In the genomic region with DNA sequence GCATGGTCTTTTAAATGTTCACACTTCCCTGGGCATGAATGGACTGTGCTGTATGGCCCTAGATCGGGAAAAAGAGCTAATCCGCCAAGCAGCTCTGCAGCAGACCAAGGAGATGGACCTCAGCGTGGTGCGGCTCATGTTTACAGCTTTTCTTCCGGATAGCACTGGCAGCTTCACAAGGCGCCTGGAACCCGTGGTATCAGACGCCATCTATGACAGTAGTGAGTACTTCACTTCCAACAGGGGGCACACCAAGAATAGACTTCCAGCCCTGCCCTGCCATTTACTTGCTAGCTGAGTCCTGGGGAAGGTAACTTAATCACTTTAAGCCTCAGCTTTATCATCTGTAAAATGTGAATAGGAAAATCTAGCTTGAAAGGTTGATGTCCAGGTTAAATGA, we compare ENCODE assay signal across 13 cellular contexts.
DNase-seq lines count a peak whose midpoint lies in the region; ATAC-seq, FAIRE-seq and TF ChIP-seq lines count a peak whose summit lies in the region.
"Had no signal": no experiment of that assay in that cellular context is flagged by ENCODE, and none has a peak within 500 bp of the region (broad histone marks: within the 10 kb centered on the region; RNA-seq: fewer than 3 reads in every experiment).

No MANE protein-coding gene starts in this region.

- POLR2A ChIA-PET in CD4-positive, alpha-beta memory T cell (lab: Charles Lee; ENCODE audit: partially characterized antibody), result interaction anchor here (0.6 to 2.2 kb wide), 5 partner anchors 10 to 52 kb away, joined by 3 to 6 read pairs (median 5); no protein-coding TSS in a partner anchor
- POLR2A ChIA-PET in HepG2 (lab: Yijun Ruan, JAX), result no interaction called here

- no peak overlapping the region for H3K4me3 ChIP-seq in CD4-positive, alpha-beta memory T cell (ENCODE audit: low read length in 2 of 2)
- no peak overlapping the region for H3K4me3 ChIP-seq in Jurkat, Clone E6-1 (ENCODE audit: low read length)
- H3K4me3 ChIP-seq in astrocyte of the spinal cord (ENCODE audit: low read depth, low read length) (no peak overlapping the region), HepG2 (replicated peaks in 1 of 3; ENCODE audit: insufficient read depth in 1 of 3, low read depth in 2 of 3, low read length in 3 of 3) (no peak overlapping the region)
- H3K4me3 ChIP-seq: tibial nerve had no signal

- no peak for ATAC-seq in HepG2
- no peak for ATAC-seq in activated T-cell treated with anti-CD3 and anti-CD28 coated beads, Interleukin-2, amount 50 U/mL, for 4 hours

- H3K4me1 Mint-ChIP-seq in CD4-positive, alpha-beta memory T cell, result peaks cover 56 to 82% (median 63%) of the 10 kb centered on the region in 4 donors
- peaks cover 63% of the 10 kb centered on the region for H3K4me1 Mint-ChIP-seq in activated T-cell treated with anti-CD3 and anti-CD28 coated beads, Interleukin-2, amount 50 U/mL, for 4 hours (ENCODE audit: low read depth)
- H3K4me1 Mint-ChIP-seq in Calu3 (ENCODE audit: low read depth, unreplicated experiment), result peaks cover 23% of the 10 kb centered on the region

- CTCF ChIA-PET in CD4-positive, alpha-beta memory T cell (lab: Charles Lee; ENCODE audit: partially characterized antibody), result interaction anchor here (0.6 to 3.2 kb wide), 18 partner anchors 9 to 257 kb away, joined by 3 to 24 read pairs (median 4); no protein-coding TSS in a partner anchor
- CTCF ChIA-PET in HepG2 (lab: Yijun Ruan, JAX; ENCODE audit: low intra/inter-chr PET ratio, low total read pairs) (no interaction called here), Calu3 (lab: Charles Lee) (interaction anchor here (1.1 kb wide), 1 partner anchor 9 kb away, joined by 3 read pairs; no protein-coding TSS in a partner anchor)

- no peak overlapping the region for H3K27ac ChIP-seq in CD4-positive, alpha-beta memory T cell (ENCODE audit: low read depth, low read length)
- H3K27ac ChIP-seq in HepG2 (ENCODE audit: extremely low read length, insufficient read depth, low read length), result no peak overlapping the region
- H3K27ac ChIP-seq: tibial nerve had no signal

- H3K79me2 ChIP-seq in HepG2 (ENCODE audit: insufficient read depth, low read length), result no peaks in the 10 kb centered on the region

- H3K36me3 Mint-ChIP-seq in CD4-positive, alpha-beta memory T cell, result peaks cover 52 to 67% of the 10 kb centered on the region in 2 donors
- peaks cover 70% of the 10 kb centered on the region for H3K36me3 Mint-ChIP-seq in activated T-cell treated with anti-CD3 and anti-CD28 coated beads, Interleukin-2, amount 50 U/mL, for 4 hours (ENCODE audit: insufficient read depth)
- H3K36me3 Mint-ChIP-seq in Calu3 (ENCODE audit: insufficient read depth, unreplicated experiment), result peaks cover 7% of the 10 kb centered on the region

- H3K4me3 Mint-ChIP-seq in CD4-positive, alpha-beta memory T cell, result no peak overlapping the region
- no peak overlapping the region for H3K4me3 Mint-ChIP-seq in activated T-cell treated with anti-CD3 and anti-CD28 coated beads, Interleukin-2, amount 50 U/mL, for 4 hours
- H3K4me3 Mint-ChIP-seq in Calu3 (ENCODE audit: low read depth, unreplicated experiment), result no peak overlapping the region
- H3K4me3 Mint-ChIP-seq: T-helper 1 cell treated with Interleukin-12 subunit alpha and Interleukin-12 subunit beta and Interleukin-4 antibody, amounts not matched to agents 30 μg/mL and 1 μg/mL, for 36 hours had no signal

- intact Hi-C loops in CD4-positive, alpha-beta memory T cell (cut with micrococcal nuclease), result loop anchor here (1.0 to 5.0 kb wide), 3 partner anchors 33 to 430 kb away; no protein-coding TSS in a partner anchor
- intact Hi-C loops in HepG2 (cut with micrococcal nuclease; ENCODE audit: unreplicated experiment) (loop anchor here (5.0 kb wide), 1 partner anchor 77 kb away; a partner anchor contains a TSS), Calu3 (cut with micrococcal nuclease; ENCODE audit: unreplicated experiment) (no loop called here)

- TF ChIP-seq CTCF in astrocyte of the spinal cord (IDR thresholded peaks at IDR 0.05; ENCODE audit: low read depth, low read length) (no peak), HepG2 (CRISPR knock-in tag; IDR thresholded peaks at IDR 0.05) (no peak), Calu3 (IDR thresholded peaks at IDR 0.05; ENCODE audit: unreplicated experiment) (no peak)

- H2AFZ ChIP-seq in HepG2 (ENCODE audit: low read length), result no peak overlapping the region

- H3K27me3 ChIP-seq in CD4-positive, alpha-beta memory T cell (ENCODE audit: insufficient read depth, low read length), result no peaks in the 10 kb centered on the region
- H3K27me3 ChIP-seq in HepG2 (ENCODE audit: control insufficient read depth in 1 of 2, insufficient read depth in 2 of 2, low read length in 2 of 2), result no peaks in the 10 kb centered on the region
- H3K27me3 ChIP-seq: tibial nerve had no signal

- H3K9me3 ChIP-seq in CD4-positive, alpha-beta memory T cell (ENCODE audit: control insufficient read depth in 1 of 2, low read length in 2 of 2), result no peaks in the 10 kb centered on the region
- H3K9me3 ChIP-seq in HepG2 (ENCODE audit: low read length), result no peaks in the 10 kb centered on the region
- H3K9me3 ChIP-seq: Caco-2, tibial nerve had no signal

- in situ Hi-C loops in astrocyte of the spinal cord (cut with HindIII; ENCODE audit: low sequenced_read_pairs), result no loop called here
- in situ Hi-C loops in HepG2 (cut with HindIII; ENCODE audit: extremely low pct_ligation_motif_present, low pct_unique_long_range_greater_than_20kb), result no loop called here

- no peaks in the 10 kb centered on the region for H3K9me3 Mint-ChIP-seq in CD4-positive, alpha-beta memory T cell
- no peaks in the 10 kb centered on the region for H3K9me3 Mint-ChIP-seq in activated T-cell treated with anti-CD3 and anti-CD28 coated beads, Interleukin-2, amount 50 U/mL, for 4 hours
- H3K9me3 Mint-ChIP-seq in Calu3 (ENCODE audit: low read depth, unreplicated experiment), result no peaks in the 10 kb centered on the region
- H3K9me3 Mint-ChIP-seq: T-helper 1 cell treated with Interleukin-12 subunit alpha and Interleukin-12 subunit beta and Interleukin-4 antibody, amounts not matched to agents 30 μg/mL and 1 μg/mL, for 36 hours had no signal

- peaks cover 26% of the 10 kb centered on the region for H3K36me3 ChIP-seq in CD4-positive, alpha-beta memory T cell (ENCODE audit: insufficient read depth, low read length)
- peaks cover 6 to 44% of the 10 kb centered on the region in 2 experiments; a peak in 4 of 5 replicates for H3K36me3 ChIP-seq in HepG2 (replicated peaks in 1 of 2; ENCODE audit: control insufficient read depth in 1 of 2, insufficient read depth in 2 of 2, low read length in 2 of 2)

- FAIRE-seq in HepG2 (lab: Jason Lieb, UNC), result no peak

- H3K27me3 Mint-ChIP-seq in CD4-positive, alpha-beta memory T cell, result no peaks in the 10 kb centered on the region
- H3K27me3 Mint-ChIP-seq in activated T-cell treated with anti-CD3 and anti-CD28 coated beads, Interleukin-2, amount 50 U/mL, for 4 hours (ENCODE audit: low read depth), result no peaks in the 10 kb centered on the region
- H3K27me3 Mint-ChIP-seq in Calu3 (ENCODE audit: unreplicated experiment), result no peaks in the 10 kb centered on the region

- no peak for TF ChIP-seq RAD21 in HepG2 (CRISPR knock-in tag; IDR thresholded peaks at IDR 0.05)

- no peaks in the 10 kb centered on the region for H4K20me1 ChIP-seq in HepG2 (ENCODE audit: insufficient read depth, low read length)

- no peak overlapping the region for H3K4me2 ChIP-seq in HepG2 (ENCODE audit: low read depth, low read length)

- H3K27ac Mint-ChIP-seq in CD4-positive, alpha-beta memory T cell, result peak overlapping the region; percentile 31 to 77 (median 66)
- H3K27ac Mint-ChIP-seq in Calu3 (ENCODE audit: unreplicated experiment), result no peak overlapping the region

- no peak overlapping the region for H3K9ac ChIP-seq in HepG2 (ENCODE audit: insufficient read depth, low read depth, low read length)

- TF ChIP-seq EP300 in HepG2 (IDR thresholded peaks at IDR 0.05; ENCODE audit: low read depth in 2 of 2, low read length in 2 of 2), result no peak
- no peak for TF ChIP-seq EP300 in HepG2 (CRISPR knock-in tag; IDR thresholded peaks at IDR 0.05; ENCODE audit: borderline replicate concordance)

- peak in 2 of 5 donors; percentile 22 to 23 for DNase-seq in CD4-positive, alpha-beta memory T cell
- DNase-seq in Jurkat, Clone E6-1 (ENCODE audit: low read depth, low spot score), result peak; percentile 28
- DNase-seq in astrocyte of the spinal cord (ENCODE audit: low read depth, low spot score), result peak; percentile 14
- DNase-seq in HepG2 (ENCODE audit: low spot score), result no peak
- no peak for DNase-seq in H4 (ENCODE audit: low spot score)
- no peak for DNase-seq in SIG-M5 (lab: John Stamatoyannopoulos, UW)
- DNase-seq in activated T-cell treated with anti-CD3 and anti-CD28 coated beads, Interleukin-2, amount 50 U/mL, for 4 hours, result no peak
- DNase-seq in Calu3, result no peak
- DNase-seq: Caco-2, NCI-H1105 treated with DMSO at 0.1 percent for 48 hours, retina had no signal

- WGBS in HepG2 (ENCODE audit: low lambda C conversion rate), result 98% methylated on average over 8 of the region's 8 CpGs

- BruUV-seq in HepG2 (replicated peaks; lab: Mats Ljungman, UMichigan) (no TSS peak), Calu3 (replicated peaks; lab: Mats Ljungman, UMichigan) (no TSS peak)

- TF ChIP-seq POLR2A in HepG2 (IDR thresholded peaks at IDR 0.05; ENCODE audit: insufficient read depth in 1 of 2, low read depth in 2 of 2, low read length in 2 of 2), result no peak

- H3K4me1 ChIP-seq in CD4-positive, alpha-beta memory T cell (ENCODE audit: insufficient read depth, low read length), result peaks cover 42% of the 10 kb centered on the region
- H3K4me1 ChIP-seq in HepG2 (ENCODE audit: insufficient read depth, low read length), result peaks cover 30% of the 10 kb centered on the region

TF ChIP-seq in HepG2, 621 proteins besides CTCF, POLR2A, EP300 and RAD21 (continues in another document):
- TF ChIP-seq, protein P1, sequence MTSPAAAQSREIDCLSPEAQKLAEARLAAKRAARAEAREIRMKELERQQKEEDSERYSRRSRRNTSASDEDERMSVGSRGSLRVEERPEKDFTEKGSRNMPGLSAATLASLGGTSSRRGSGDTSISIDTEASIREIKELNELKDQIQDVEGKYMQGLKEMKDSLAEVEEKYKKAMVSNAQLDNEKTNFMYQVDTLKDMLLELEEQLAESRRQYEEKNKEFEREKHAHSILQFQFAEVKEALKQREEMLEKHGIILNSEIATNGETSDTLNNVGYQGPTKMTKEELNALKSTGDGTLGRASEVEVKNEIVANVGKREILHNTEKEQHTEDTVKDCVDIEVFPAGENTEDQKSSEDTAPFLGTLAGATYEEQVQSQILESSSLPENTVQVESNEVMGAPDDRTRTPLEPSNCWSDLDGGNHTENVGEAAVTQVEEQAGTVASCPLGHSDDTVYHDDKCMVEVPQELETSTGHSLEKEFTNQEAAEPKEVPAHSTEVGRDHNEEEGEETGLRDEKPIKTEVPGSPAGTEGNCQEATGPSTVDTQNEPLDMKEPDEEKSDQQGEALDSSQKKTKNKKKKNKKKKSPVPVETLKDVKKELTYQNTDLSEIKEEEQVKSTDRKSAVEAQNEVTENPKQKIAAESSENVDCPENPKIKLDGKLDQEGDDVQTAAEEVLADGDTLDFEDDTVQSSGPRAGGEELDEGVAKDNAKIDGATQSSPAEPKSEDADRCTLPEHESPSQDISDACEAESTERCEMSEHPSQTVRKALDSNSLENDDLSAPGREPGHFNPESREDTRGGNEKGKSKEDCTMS (CRISPR knock-in tag; conservative IDR thresholded peaks at IDR 0.05), result no peak

Comparison
In these comparisons a context has a peak if more than half of its experiments do, and no peak if none do; other contexts are left out.
1. DNase-seq: peak in Jurkat, Clone E6-1 (single experiment) and astrocyte of the spinal cord (single experiment); none in HepG2 (single experiment), H4 (single experiment), SIG-M5 (single experiment), activated T-cell treated with anti-CD3 and anti-CD28 coated beads, Interleukin-2, amount 50 U/mL, for 4 hours (single experiment) and Calu3 (single experiment).